1 cellular context compared by ENCODE assay signal in the genomic region with DNA sequence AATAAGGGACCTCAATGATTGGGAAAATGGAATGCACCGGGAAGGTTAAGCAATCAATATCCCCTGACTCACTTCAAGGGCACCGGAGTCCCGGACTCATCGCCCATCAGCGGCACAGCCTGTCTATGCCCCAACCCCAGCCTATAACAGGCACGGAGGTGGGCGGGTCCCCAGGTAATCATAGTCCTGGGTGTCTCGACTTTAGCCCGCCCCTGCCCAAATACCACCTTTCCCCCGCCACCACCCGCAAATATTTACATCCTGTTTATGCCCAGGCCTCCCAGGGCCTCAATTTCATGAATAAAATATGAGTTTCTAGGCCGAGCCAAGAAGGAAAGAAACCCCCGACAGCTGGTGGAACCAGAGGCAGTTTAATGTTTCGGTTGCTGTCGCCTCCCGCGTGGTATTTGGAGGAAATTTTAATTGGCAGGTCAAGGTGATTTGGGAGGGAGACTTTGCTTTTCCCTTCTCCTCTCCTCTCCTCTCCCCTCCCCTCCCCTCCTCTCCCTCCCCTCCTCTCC.
A peak's percentile ranks its signal among the peaks of the same experiment; 100 is the strongest.
TF ChIP-seq lines count a peak whose summit lies in the region.

No MANE protein-coding gene starts in this region.

TF ChIP-seq in GM23338, 12 proteins besides CTCF, POLR2A, EP300 and RAD21 (continued from another document):
- TF ChIP-seq, protein P1, sequence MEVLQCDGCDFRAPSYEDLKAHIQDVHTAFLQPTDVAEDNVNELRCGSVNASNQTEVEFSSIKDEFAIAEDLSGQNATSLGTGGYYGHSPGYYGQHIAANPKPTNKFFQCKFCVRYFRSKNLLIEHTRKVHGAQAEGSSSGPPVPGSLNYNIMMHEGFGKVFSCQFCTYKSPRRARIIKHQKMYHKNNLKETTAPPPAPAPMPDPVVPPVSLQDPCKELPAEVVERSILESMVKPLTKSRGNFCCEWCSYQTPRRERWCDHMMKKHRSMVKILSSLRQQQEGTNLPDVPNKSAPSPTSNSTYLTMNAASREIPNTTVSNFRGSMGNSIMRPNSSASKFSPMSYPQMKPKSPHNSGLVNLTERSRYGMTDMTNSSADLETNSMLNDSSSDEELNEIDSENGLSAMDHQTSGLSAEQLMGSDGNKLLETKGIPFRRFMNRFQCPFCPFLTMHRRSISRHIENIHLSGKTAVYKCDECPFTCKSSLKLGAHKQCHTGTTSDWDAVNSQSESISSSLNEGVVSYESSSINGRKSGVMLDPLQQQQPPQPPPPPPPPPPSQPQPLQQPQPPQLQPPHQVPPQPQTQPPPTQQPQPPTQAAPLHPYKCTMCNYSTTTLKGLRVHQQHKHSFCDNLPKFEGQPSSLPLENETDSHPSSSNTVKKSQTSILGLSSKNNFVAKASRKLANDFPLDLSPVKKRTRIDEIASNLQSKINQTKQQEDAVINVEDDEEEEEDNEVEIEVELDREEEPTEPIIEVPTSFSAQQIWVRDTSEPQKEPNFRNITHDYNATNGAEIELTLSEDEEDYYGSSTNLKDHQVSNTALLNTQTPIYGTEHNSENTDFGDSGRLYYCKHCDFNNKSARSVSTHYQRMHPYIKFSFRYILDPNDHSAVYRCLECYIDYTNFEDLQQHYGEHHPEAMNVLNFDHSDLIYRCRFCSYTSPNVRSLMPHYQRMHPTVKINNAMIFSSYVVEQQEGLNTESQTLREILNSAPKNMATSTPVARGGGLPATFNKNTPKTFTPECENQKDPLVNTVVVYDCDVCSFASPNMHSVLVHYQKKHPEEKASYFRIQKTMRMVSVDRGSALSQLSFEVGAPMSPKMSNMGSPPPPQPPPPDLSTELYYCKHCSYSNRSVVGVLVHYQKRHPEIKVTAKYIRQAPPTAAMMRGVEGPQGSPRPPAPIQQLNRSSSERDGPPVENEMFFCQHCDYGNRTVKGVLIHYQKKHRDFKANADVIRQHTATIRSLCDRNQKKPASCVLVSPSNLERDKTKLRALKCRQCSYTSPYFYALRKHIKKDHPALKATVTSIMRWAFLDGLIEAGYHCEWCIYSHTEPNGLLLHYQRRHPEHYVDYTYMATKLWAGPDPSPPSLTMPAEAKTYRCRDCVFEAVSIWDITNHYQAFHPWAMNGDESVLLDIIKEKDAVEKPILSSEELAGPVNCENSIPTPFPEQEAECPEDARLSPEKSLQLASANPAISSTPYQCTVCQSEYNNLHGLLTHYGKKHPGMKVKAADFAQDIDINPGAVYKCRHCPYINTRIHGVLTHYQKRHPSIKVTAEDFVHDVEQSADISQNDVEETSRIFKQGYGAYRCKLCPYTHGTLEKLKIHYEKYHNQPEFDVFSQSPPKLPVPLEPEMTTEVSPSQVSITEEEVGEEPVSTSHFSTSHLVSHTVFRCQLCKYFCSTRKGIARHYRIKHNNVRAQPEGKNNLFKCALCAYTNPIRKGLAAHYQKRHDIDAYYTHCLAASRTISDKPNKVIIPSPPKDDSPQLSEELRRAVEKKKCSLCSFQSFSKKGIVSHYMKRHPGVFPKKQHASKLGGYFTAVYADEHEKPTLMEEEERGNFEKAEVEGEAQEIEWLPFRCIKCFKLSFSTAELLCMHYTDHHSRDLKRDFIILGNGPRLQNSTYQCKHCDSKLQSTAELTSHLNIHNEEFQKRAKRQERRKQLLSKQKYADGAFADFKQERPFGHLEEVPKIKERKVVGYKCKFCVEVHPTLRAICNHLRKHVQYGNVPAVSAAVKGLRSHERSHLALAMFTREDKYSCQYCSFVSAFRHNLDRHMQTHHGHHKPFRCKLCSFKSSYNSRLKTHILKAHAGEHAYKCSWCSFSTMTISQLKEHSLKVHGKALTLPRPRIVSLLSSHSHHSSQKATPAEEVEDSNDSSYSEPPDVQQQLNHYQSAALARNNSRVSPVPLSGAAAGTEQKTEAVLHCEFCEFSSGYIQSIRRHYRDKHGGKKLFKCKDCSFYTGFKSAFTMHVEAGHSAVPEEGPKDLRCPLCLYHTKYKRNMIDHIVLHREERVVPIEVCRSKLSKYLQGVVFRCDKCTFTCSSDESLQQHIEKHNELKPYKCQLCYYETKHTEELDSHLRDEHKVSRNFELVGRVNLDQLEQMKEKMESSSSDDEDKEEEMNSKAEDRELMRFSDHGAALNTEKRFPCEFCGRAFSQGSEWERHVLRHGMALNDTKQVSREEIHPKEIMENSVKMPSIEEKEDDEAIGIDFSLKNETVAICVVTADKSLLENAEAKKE (CRISPR knock-in tag; IDR thresholded peaks at IDR 0.05) = no peak
- TF ChIP-seq POLR2AphosphoS5 (IDR thresholded peaks at IDR 0.05; ENCODE audit: low read depth) (peak; percentile 45), STAT1 (IDR thresholded peaks at IDR 0.05; ENCODE audit: unreplicated experiment) (no peak), EZH2 (IDR thresholded peaks at IDR 0.05; ENCODE audit: low read depth, unreplicated experiment) (no peak)
- TF ChIP-seq, protein P2, sequence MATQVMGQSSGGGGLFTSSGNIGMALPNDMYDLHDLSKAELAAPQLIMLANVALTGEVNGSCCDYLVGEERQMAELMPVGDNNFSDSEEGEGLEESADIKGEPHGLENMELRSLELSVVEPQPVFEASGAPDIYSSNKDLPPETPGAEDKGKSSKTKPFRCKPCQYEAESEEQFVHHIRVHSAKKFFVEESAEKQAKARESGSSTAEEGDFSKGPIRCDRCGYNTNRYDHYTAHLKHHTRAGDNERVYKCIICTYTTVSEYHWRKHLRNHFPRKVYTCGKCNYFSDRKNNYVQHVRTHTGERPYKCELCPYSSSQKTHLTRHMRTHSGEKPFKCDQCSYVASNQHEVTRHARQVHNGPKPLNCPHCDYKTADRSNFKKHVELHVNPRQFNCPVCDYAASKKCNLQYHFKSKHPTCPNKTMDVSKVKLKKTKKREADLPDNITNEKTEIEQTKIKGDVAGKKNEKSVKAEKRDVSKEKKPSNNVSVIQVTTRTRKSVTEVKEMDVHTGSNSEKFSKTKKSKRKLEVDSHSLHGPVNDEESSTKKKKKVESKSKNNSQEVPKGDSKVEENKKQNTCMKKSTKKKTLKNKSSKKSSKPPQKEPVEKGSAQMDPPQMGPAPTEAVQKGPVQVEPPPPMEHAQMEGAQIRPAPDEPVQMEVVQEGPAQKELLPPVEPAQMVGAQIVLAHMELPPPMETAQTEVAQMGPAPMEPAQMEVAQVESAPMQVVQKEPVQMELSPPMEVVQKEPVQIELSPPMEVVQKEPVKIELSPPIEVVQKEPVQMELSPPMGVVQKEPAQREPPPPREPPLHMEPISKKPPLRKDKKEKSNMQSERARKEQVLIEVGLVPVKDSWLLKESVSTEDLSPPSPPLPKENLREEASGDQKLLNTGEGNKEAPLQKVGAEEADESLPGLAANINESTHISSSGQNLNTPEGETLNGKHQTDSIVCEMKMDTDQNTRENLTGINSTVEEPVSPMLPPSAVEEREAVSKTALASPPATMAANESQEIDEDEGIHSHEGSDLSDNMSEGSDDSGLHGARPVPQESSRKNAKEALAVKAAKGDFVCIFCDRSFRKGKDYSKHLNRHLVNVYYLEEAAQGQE (IDR thresholded peaks at IDR 0.05; ENCODE audit: unreplicated experiment) = no peak
TF ChIP-seq in GM23338: peak in this region for 2.
